In the genomic region with DNA sequence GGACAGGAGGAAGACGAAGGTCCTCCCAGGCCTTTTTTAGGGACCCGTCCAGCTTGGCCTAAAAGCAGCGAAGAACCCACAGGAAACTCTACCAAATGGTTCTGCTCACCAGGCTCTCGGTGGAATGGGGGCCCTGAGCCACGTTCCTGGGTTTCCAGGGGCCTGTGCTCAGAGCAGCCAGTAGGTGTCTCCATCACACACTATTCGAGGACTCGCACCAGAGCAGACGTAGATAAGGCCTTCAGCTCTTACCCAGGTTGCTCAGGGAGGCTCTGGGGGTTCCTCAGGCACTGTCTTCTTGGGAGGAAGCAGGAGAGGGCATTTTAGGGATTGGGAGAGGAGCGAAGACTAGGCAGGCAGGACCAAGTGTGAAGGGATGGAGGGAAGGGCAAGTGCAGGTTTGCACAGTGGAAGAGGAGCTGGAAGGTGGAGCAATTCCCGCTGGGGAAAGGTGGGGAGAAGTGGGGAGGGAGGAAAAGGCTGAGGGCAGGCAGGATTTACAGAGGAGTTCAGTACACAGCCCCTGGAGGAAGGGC, we compare ENCODE assay signal across 8 cellular contexts.
DNase-seq lines count a peak whose midpoint lies in the region; ATAC-seq and TF ChIP-seq lines count a peak whose summit lies in the region.

No MANE protein-coding gene starts in this region.

- peak; percentile 63 for TF ChIP-seq CTCF in GM10248 (IDR thresholded peaks at IDR 0.05; ENCODE audit: control extremely low read depth, extremely low read depth, low read depth, missing control alignments)

- H3K23ac ChIP-seq in mesenchymal stem cell (ENCODE audit: low read length in 2 of 2) = no peak overlapping the region

- H3K27me3 Mint-ChIP-seq in activated CD4-positive, alpha-beta memory T cell treated with anti-CD3 and anti-CD28 coated beads for 36 hours = no peaks in the 10 kb centered on the region

- H3K9ac ChIP-seq in mesenchymal stem cell (ENCODE audit: low read length) = no peak overlapping the region

- H4K8ac ChIP-seq in mesenchymal stem cell (ENCODE audit: low read length) = no peak overlapping the region

- no peak overlapping the region for H2BK12ac ChIP-seq in mesenchymal stem cell (ENCODE audit: low read length in 2 of 2)

- H2BK15ac ChIP-seq in mesenchymal stem cell (ENCODE audit: low read depth, poor library complexity, severe bottlenecking) = no peak overlapping the region

- H3K27ac ChIP-seq in mesenchymal stem cell (ENCODE audit: low read length, poor library complexity, severe bottlenecking) = no peak overlapping the region

- H2AK5ac ChIP-seq in mesenchymal stem cell (ENCODE audit: low read length, severe bottlenecking) = no peak overlapping the region

- no peak overlapping the region for H3K14ac ChIP-seq in mesenchymal stem cell (ENCODE audit: low read length in 2 of 2)

- H3K4me3 ChIP-seq in mesenchymal stem cell (ENCODE audit: insufficient read depth in 1 of 2, low read depth in 1 of 2, low read length in 2 of 2) = no peak overlapping the region

- peak; percentile 76 for DNase-seq in GM10248 (ENCODE audit: extremely low spot score)
- DNase-seq in NCI-H524 (lab: John Stamatoyannopoulos, UW) = peak; percentile 64 to 79
- peak; percentile 71 for DNase-seq in activated CD4-positive, alpha-beta memory T cell treated with anti-CD3 and anti-CD28 coated beads for 36 hours
- DNase-seq in effector CD8-positive, alpha-beta T cell (lab: John Stamatoyannopoulos, UW) = peak; percentile 39
- DNase-seq in mesenchymal stem cell = peak; percentile 59
- DNase-seq in stimulated activated CD8-positive, alpha-beta memory T cell treated with anti-CD3 and anti-CD28 coated beads, Interleukin-15, amount 100 ng/mL, for 1 hour (ENCODE audit: low read depth) = peak; percentile 26

- no peaks in the 10 kb centered on the region for H3K36me3 Mint-ChIP-seq in activated CD4-positive, alpha-beta memory T cell treated with anti-CD3 and anti-CD28 coated beads for 36 hours

- CTCF ChIA-PET in GM10248 (lab: Yijun Ruan, JAX) = interaction anchor here (0.7 to 5.2 kb wide), 19 partner anchors 8 to 1380 kb away, joined by 3 to 58 read pairs (median 4); no protein-coding TSS in a partner anchor
- CTCF ChIA-PET in activated CD4-positive, alpha-beta memory T cell treated with anti-CD3 and anti-CD28 coated beads for 36 hours (lab: Charles Lee) = interaction anchor here (0.5 to 4.0 kb wide), 36 partner anchors 9 to 1561 kb away, joined by 3 to 60 read pairs (median 4); no protein-coding TSS in a partner anchor

- no peak overlapping the region for H3K4ac ChIP-seq in mesenchymal stem cell (ENCODE audit: low read depth in 1 of 2, low read length in 2 of 2)

- H3K9me3 Mint-ChIP-seq in activated CD4-positive, alpha-beta memory T cell treated with anti-CD3 and anti-CD28 coated beads for 36 hours = no peaks in the 10 kb centered on the region

- 19% methylated on average over 10 of the region's 10 CpGs for WGBS in mesenchymal stem cell

- POLR2A ChIA-PET in GM10248 (lab: Yijun Ruan, JAX) = no interaction called here
- POLR2A ChIA-PET in activated CD4-positive, alpha-beta memory T cell treated with anti-CD3 and anti-CD28 coated beads for 36 hours (lab: Charles Lee) = no interaction called here

- no peaks in the 10 kb centered on the region for H3K79me1 ChIP-seq in mesenchymal stem cell (replicated peaks; ENCODE audit: low read length, poor library complexity, severe bottlenecking)

- H2AFZ ChIP-seq in mesenchymal stem cell (ENCODE audit: low read depth, low read length) = no peak overlapping the region

- peaks cover 5% of the 10 kb centered on the region for H3K4me1 ChIP-seq in mesenchymal stem cell (ENCODE audit: control insufficient read depth, insufficient read depth, low read depth, low read length)

- H3K18ac ChIP-seq in mesenchymal stem cell (ENCODE audit: low read depth in 1 of 2, low read length in 2 of 2) = no peak overlapping the region

- no peak overlapping the region for H3K4me3 Mint-ChIP-seq in activated CD4-positive, alpha-beta memory T cell treated with anti-CD3 and anti-CD28 coated beads for 36 hours

- no peak overlapping the region for H4K91ac ChIP-seq in mesenchymal stem cell (ENCODE audit: low read length)

- H3K27ac Mint-ChIP-seq in activated CD4-positive, alpha-beta memory T cell treated with anti-CD3 and anti-CD28 coated beads for 36 hours = no peak overlapping the region

- ATAC-seq in HG03196 (IDR thresholded peaks at IDR 0.05; ENCODE audit: unreplicated experiment) (peak; percentile 68), HG03095 (IDR thresholded peaks at IDR 0.05; ENCODE audit: unreplicated experiment) (no peak)

- H3K36me3 ChIP-seq in mesenchymal stem cell (ENCODE audit: control insufficient read depth in 1 of 2, insufficient read depth in 2 of 2, low read depth in 1 of 2, low read length in 2 of 2) = no peaks in the 10 kb centered on the region

- no peaks in the 10 kb centered on the region for H3K4me1 Mint-ChIP-seq in activated CD4-positive, alpha-beta memory T cell treated with anti-CD3 and anti-CD28 coated beads for 36 hours (ENCODE audit: low read depth)

- H2BK5ac ChIP-seq in mesenchymal stem cell (ENCODE audit: low read depth, low read length, poor library complexity, severe bottlenecking) = no peak overlapping the region

- H3K27me3 ChIP-seq in mesenchymal stem cell (ENCODE audit: control insufficient read depth in 1 of 2, insufficient read depth in 1 of 2, low read length in 2 of 2) = peaks cover 8 to 14% of the 10 kb centered on the region in 2 experiments

- no peak overlapping the region for H2BK120ac ChIP-seq in mesenchymal stem cell (ENCODE audit: low read depth, low read length)

- intact Hi-C loops in activated CD4-positive, alpha-beta memory T cell treated with anti-CD3 and anti-CD28 coated beads for 36 hours (cut with micrococcal nuclease) = loop anchor here (1.0 to 10.0 kb wide), 5 partner anchors 63 to 871 kb away; no protein-coding TSS in a partner anchor

- H3K4me2 ChIP-seq in mesenchymal stem cell (ENCODE audit: low read length, poor library complexity, severe bottlenecking) = no peak overlapping the region

- no peaks in the 10 kb centered on the region for H3K9me3 ChIP-seq in mesenchymal stem cell (ENCODE audit: control insufficient read depth, low read length)

Comparison
In these comparisons a context has a peak if more than half of its experiments do, and no peak if none do; other contexts are left out.
1. DNase-seq: peak in every context shown above with its lines; median percentile 76 in GM10248; 72 in NCI-H524; 71 in activated CD4-positive, alpha-beta memory T cell treated with anti-CD3 and anti-CD28 coated beads for 36 hours; 59 in mesenchymal stem cell; 39 in effector CD8-positive, alpha-beta T cell; 26 in stimulated activated CD8-positive, alpha-beta memory T cell treated with anti-CD3 and anti-CD28 coated beads, Interleukin-15, amount 100 ng/mL, for 1 hour.